Comparison of ENCODE assay signal across 13 cellular contexts in the genomic region with DNA sequence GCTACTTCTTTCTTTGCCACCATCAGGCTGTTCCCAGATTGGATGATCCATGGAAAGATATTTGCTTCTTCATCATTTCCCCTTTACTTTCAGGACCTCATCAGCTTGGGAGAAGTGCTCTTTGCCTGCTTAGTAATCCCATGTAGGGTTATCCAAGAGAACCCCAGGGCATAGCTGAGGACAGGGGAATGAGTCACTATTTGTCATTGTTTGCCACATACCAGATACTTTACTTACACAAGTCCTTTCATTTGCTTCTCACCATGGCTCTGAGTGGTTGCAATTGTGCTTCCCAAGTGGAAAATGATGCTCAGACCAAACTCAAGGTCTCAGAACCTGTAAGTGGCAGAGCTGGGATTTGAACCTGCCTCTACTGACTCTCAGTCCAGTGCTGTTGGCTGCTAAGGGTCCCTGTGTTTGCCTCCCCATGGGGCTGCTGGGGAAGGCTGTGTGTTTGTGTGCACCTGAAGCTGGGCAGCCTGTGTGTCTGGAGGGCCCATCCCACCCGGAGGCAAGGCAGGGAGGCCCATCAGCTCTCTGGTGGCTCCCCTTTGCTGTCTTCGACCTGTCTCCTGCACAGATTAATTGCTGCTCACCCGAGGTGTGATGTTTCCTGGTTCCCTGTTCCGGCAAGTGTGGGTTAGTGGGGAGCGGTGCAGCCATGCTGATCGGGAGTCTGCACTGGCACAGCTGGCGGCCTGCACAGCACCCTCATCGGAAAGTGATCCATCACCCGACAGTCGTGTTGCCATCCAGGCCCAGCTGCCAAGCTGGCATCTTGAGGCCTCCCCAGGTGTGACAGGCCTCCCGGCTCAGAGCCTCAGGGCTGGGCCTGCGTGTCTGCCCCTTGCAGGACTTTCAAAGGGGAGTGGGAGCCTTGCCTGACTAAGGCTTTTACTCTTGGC.
DNase-seq lines count a peak whose midpoint lies in the region; ATAC-seq and TF ChIP-seq lines count a peak whose summit lies in the region.
"Had no signal": no experiment of that assay in that cellular context is flagged by ENCODE, and none has a peak within 500 bp of the region (broad histone marks: within the 10 kb centered on the region; RNA-seq: fewer than 3 reads in every experiment).

No MANE protein-coding gene starts in this region.

- H3K4me3 ChIP-seq in AG10803 (ENCODE audit: low read length) = no peak overlapping the region

- TF ChIP-seq CTCF in AG10803 (conservative IDR thresholded peaks at IDR 0.05; ENCODE audit: low read length) = no peak

- DNase-seq in AG10803 (ENCODE audit: low read depth) = peak; percentile 51
- peak; percentile 1 for DNase-seq in HS-27A (ENCODE audit: low read depth)
- peak; percentile 0 for DNase-seq in amniotic epithelial cell (ENCODE audit: low read depth)
- DNase-seq in iPS DF 4.7 (ENCODE audit: extremely low read depth, low spot score) = peak; percentile 41
- DNase-seq in T-helper 1 cell = no peak
- DNase-seq: BE2C; kidney; RPMI8226; stimulated activated CD4-positive, alpha-beta T cell treated with anti-CD3 and anti-CD28 coated beads, Interleukin-2, amount 100 ng/mL, for 48 hours; stimulated activated naive B cell treated with anti-CD40 and anti-IgM and Interleukin-4, amounts not matched to agents 10 μg/mL and 1 μg/mL and 100 μg/mL, for 72 hours had no signal

- ATAC-seq in HG03139 (IDR thresholded peaks at IDR 0.05; ENCODE audit: unreplicated experiment) (no peak), GM19035 (IDR thresholded peaks at IDR 0.05; ENCODE audit: unreplicated experiment) (no peak), GM21447 (IDR thresholded peaks at IDR 0.05; ENCODE audit: unreplicated experiment) (no peak)
- ATAC-seq: stimulated activated naive B cell treated with anti-CD40 and anti-IgM and Interleukin-4, amounts not matched to agents 10 μg/mL and 1 μg/mL and 100 μg/mL, for 72 hours had no signal

Comparison
In these comparisons a context has a peak if more than half of its experiments do, and no peak if none do; other contexts are left out.
1. DNase-seq: peak in AG10803 (single experiment), HS-27A (single experiment), amniotic epithelial cell (single experiment) and iPS DF 4.7 (single experiment); none in T-helper 1 cell (0 of 5).